In genomic region chr11:95803973-95804372, GRCh38 we compare ENCODE assay signal across 23 cellular contexts.
"Had no signal": no experiment of that assay in that cellular context is flagged by ENCODE, and none has a peak within 500 bp of the region (broad histone marks: within the 10 kb centered on the region; RNA-seq: fewer than 3 reads in every experiment).

No MANE protein-coding gene starts in this region.

- ATAC-seq: foreskin keratinocyte; gastroesophageal sphincter; heart left ventricle; left cardiac atrium; left lung; left ventricle myocardium superior; lower lobe of right lung; naive thymus-derived CD4-positive, alpha-beta T cell had no signal

- H3K9me3 Mint-ChIP-seq: immature natural killer cell had no signal

- DNase-seq: dermis blood vessel endothelial cell; dorsolateral prefrontal cortex; effector CD4-positive, alpha-beta T cell; effector memory CD4-positive, alpha-beta T cell; foreskin keratinocyte; heart left ventricle; hypothalamus; immature natural killer cell; left cardiac atrium; left ventricle myocardium superior; lower lobe of right lung; mesendoderm; midbrain; naive thymus-derived CD4-positive, alpha-beta T cell had no signal

- H3K4me1 ChIP-seq: esophagus muscularis mucosa, foreskin keratinocyte, gastroesophageal sphincter, heart left ventricle, left lung had no signal

- H3K9me3 ChIP-seq: esophagus muscularis mucosa, gastroesophageal sphincter, heart left ventricle, left lung, lower lobe of right lung had no signal

- H3K4me3 ChIP-seq: coronary artery, dorsolateral prefrontal cortex, esophagus muscularis mucosa, gastroesophageal sphincter, heart left ventricle, hepatocyte, left lung, lower lobe of right lung had no signal

- H3K27ac ChIP-seq: coronary artery, dorsolateral prefrontal cortex, esophagus muscularis mucosa, foreskin keratinocyte, gastroesophageal sphincter, heart left ventricle, hepatocyte, left lung, lower lobe of right lung had no signal

- H3K4me2 ChIP-seq: hepatocyte had no signal

- H3K4me3 Mint-ChIP-seq: immature natural killer cell; memory B cell; naive thymus-derived CD4-positive, alpha-beta T cell had no signal

- H3K27me3 Mint-ChIP-seq: memory B cell; naive thymus-derived CD4-positive, alpha-beta T cell had no signal

- H3K27ac Mint-ChIP-seq: memory B cell; naive thymus-derived CD4-positive, alpha-beta T cell had no signal

- H2AFZ ChIP-seq: hepatocyte had no signal

- H3K27me3 ChIP-seq: dorsolateral prefrontal cortex, esophagus muscularis mucosa, foreskin keratinocyte, gastroesophageal sphincter, heart left ventricle, hepatocyte, left lung had no signal

- FAIRE-seq: colon, endothelial cell of umbilical vein, keratinocyte had no signal
